In the genomic region with DNA sequence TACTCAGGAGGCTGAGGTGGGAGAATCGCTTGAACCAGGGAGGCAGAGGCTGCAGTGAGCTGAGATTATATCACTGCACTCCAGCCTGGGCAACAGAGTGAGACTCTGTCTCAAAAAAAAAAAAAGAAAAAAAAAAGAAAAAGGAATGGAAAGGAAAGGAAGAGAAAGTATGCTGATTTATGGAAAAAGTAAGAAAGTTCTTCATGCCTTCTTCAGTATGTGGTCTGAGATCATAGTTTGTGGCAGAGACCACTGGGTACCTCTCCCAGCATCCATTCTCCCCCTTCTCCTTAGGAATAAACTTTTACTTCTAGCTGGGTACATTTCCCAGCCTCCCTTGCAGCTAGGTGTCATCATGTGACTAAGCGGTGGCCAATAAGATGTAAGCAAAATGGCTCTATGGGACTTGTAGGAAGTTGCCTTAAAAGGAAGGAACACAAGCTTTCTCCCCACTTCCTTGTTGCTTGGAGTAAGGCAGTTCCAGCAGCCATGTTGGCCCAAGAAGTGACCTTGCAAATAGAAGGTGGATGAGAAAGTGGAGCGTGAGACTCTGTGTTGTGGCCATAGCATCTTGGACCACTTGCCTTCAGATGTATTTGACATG, we compare ENCODE assay signal across 29 cellular contexts. TPM values are rescaled to one million over a fixed set of nuclear protein-coding genes. Genes with fewer than 3 reads are reported as not detected.
DNase-seq lines count a peak whose midpoint lies in the region; ATAC-seq and TF ChIP-seq lines count a peak whose summit lies in the region.
"Had no signal": no experiment of that assay in that cellular context is flagged by ENCODE, and none has a peak within 500 bp of the region (broad histone marks: within the 10 kb centered on the region; RNA-seq: fewer than 3 reads in every experiment).

No MANE protein-coding gene starts in this region.

- no peaks in the 10 kb centered on the region for H3K36me3 Mint-ChIP-seq in activated naive CD4-positive, alpha-beta T cell treated with anti-CD3 and anti-CD28 coated beads for 36 hours (ENCODE audit: low read depth)
- H3K36me3 Mint-ChIP-seq in activated naive CD4-positive, alpha-beta T cell treated with anti-CD3 and anti-CD28 coated beads, Interleukin-2, amount 10 ng/mL, durations not matched to agents 7 days and 5 days = no peaks in the 10 kb centered on the region
- H3K36me3 Mint-ChIP-seq in activated CD8-positive, alpha-beta T cell treated with anti-CD3 and anti-CD28 coated beads for 36 hours (ENCODE audit: low read depth) = no peaks in the 10 kb centered on the region
- no peaks in the 10 kb centered on the region for H3K36me3 Mint-ChIP-seq in activated T-cell treated with anti-CD3 and anti-CD28 coated beads, Interleukin-2, amount 50 U/mL, for 4 hours (ENCODE audit: insufficient read depth)
- H3K36me3 Mint-ChIP-seq in activated CD4-positive, alpha-beta T cell treated with anti-CD3 and anti-CD28 coated beads for 36 hours (ENCODE audit: low read depth) = no peaks in the 10 kb centered on the region
- H3K36me3 Mint-ChIP-seq: brain; CD8-positive, alpha-beta memory T cell had no signal

- peaks cover 5% of the 10 kb centered on the region for H3K9me3 Mint-ChIP-seq in activated naive CD4-positive, alpha-beta T cell treated with anti-CD3 and anti-CD28 coated beads for 36 hours
- peaks cover 11% of the 10 kb centered on the region for H3K9me3 Mint-ChIP-seq in activated naive CD4-positive, alpha-beta T cell treated with anti-CD3 and anti-CD28 coated beads, Interleukin-2, amount 10 ng/mL, durations not matched to agents 7 days and 5 days
- peaks cover 2% of the 10 kb centered on the region for H3K9me3 Mint-ChIP-seq in activated CD8-positive, alpha-beta T cell treated with anti-CD3 and anti-CD28 coated beads for 36 hours
- no peaks in the 10 kb centered on the region for H3K9me3 Mint-ChIP-seq in activated T-cell treated with anti-CD3 and anti-CD28 coated beads, Interleukin-2, amount 50 U/mL, for 4 hours
- H3K9me3 Mint-ChIP-seq in activated CD4-positive, alpha-beta T cell treated with anti-CD3 and anti-CD28 coated beads for 36 hours (ENCODE audit: low read depth) = peaks cover 3% of the 10 kb centered on the region

- H3K27ac Mint-ChIP-seq in activated naive CD4-positive, alpha-beta T cell treated with anti-CD3 and anti-CD28 coated beads for 36 hours = no peak overlapping the region
- H3K27ac Mint-ChIP-seq in activated naive CD4-positive, alpha-beta T cell treated with anti-CD3 and anti-CD28 coated beads, Interleukin-2, amount 10 ng/mL, durations not matched to agents 7 days and 5 days = no peak overlapping the region
- no peak overlapping the region for H3K27ac Mint-ChIP-seq in activated CD8-positive, alpha-beta T cell treated with anti-CD3 and anti-CD28 coated beads for 36 hours
- no peak overlapping the region for H3K27ac Mint-ChIP-seq in activated CD4-positive, alpha-beta T cell treated with anti-CD3 and anti-CD28 coated beads for 36 hours
- H3K27ac Mint-ChIP-seq: brain; stimulated activated naive CD8-positive, alpha-beta T cell treated with anti-CD3 and anti-CD28 coated beads, Interleukin-15, amount 100 ng/mL, for 72 hours had no signal

- no peaks in the 10 kb centered on the region for H3K27me3 Mint-ChIP-seq in activated naive CD4-positive, alpha-beta T cell treated with anti-CD3 and anti-CD28 coated beads for 36 hours (ENCODE audit: low read depth)
- peaks cover 18% of the 10 kb centered on the region for H3K27me3 Mint-ChIP-seq in activated naive CD4-positive, alpha-beta T cell treated with anti-CD3 and anti-CD28 coated beads, Interleukin-2, amount 10 ng/mL, durations not matched to agents 7 days and 5 days
- no peaks in the 10 kb centered on the region for H3K27me3 Mint-ChIP-seq in activated CD8-positive, alpha-beta T cell treated with anti-CD3 and anti-CD28 coated beads for 36 hours
- no peaks in the 10 kb centered on the region for H3K27me3 Mint-ChIP-seq in activated T-cell treated with anti-CD3 and anti-CD28 coated beads, Interleukin-2, amount 50 U/mL, for 4 hours (ENCODE audit: low read depth)
- H3K27me3 Mint-ChIP-seq in activated CD4-positive, alpha-beta T cell treated with anti-CD3 and anti-CD28 coated beads for 36 hours = no peaks in the 10 kb centered on the region
- H3K27me3 Mint-ChIP-seq: stimulated activated naive CD8-positive, alpha-beta T cell treated with anti-CD3 and anti-CD28 coated beads, Interleukin-15, amount 100 ng/mL, for 72 hours had no signal

- no peak for TF ChIP-seq POLR2A in NB4 (IDR thresholded peaks at IDR 0.05; ENCODE audit: extremely low read depth, insufficient read length)

- POLR2A ChIA-PET in activated CD8-positive, alpha-beta T cell treated with anti-CD3 and anti-CD28 coated beads for 36 hours (lab: Charles Lee) = interaction anchor here (0.7 kb wide), 1 partner anchor 35 kb away, joined by 3 read pairs; no protein-coding TSS in a partner anchor
- POLR2A ChIA-PET in activated CD4-positive, alpha-beta T cell treated with anti-CD3 and anti-CD28 coated beads for 36 hours (lab: Charles Lee) = no interaction called here

- intact Hi-C loops in activated naive CD4-positive, alpha-beta T cell treated with anti-CD3 and anti-CD28 coated beads for 36 hours (cut with micrococcal nuclease) = no loop called here
- intact Hi-C loops in activated CD8-positive, alpha-beta T cell treated with anti-CD3 and anti-CD28 coated beads for 36 hours (cut with micrococcal nuclease) = no loop called here
- intact Hi-C loops in activated CD4-positive, alpha-beta T cell treated with anti-CD3 and anti-CD28 coated beads for 36 hours (cut with DNase I, micrococcal nuclease) = no loop called here

- CTCF ChIA-PET in activated naive CD4-positive, alpha-beta T cell treated with anti-CD3 and anti-CD28 coated beads for 36 hours (lab: Charles Lee) = interaction anchor here (0.6 kb wide), 1 partner anchor 38 kb away, joined by 3 read pairs; no protein-coding TSS in a partner anchor
- CTCF ChIA-PET in activated naive CD4-positive, alpha-beta T cell treated with anti-CD3 and anti-CD28 coated beads, Interleukin-2, amount 10 ng/mL, durations not matched to agents 7 days and 5 days (lab: Charles Lee) = interaction anchor here (1.3 kb wide), 1 partner anchor 167 kb away, joined by 3 read pairs; no protein-coding TSS in a partner anchor
- CTCF ChIA-PET in activated CD8-positive, alpha-beta T cell treated with anti-CD3 and anti-CD28 coated beads for 36 hours (lab: Charles Lee) = interaction anchor here (1.2 to 1.4 kb wide), 3 partner anchors 20 to 79 kb away, joined by 3 to 6 read pairs (median 3); no protein-coding TSS in a partner anchor
- CTCF ChIA-PET in activated CD4-positive, alpha-beta T cell treated with anti-CD3 and anti-CD28 coated beads for 36 hours (lab: Charles Lee) = interaction anchor here (1.0 kb wide), 1 partner anchor 167 kb away, joined by 4 read pairs; no protein-coding TSS in a partner anchor

- H3K4me3 ChIP-seq in NB4 (ENCODE audit: low read depth, low read length) = no peak overlapping the region
- H3K4me3 ChIP-seq: dorsolateral prefrontal cortex, left lung, smooth muscle cell, thyroid gland, vagina had no signal

- DNase-seq in activated naive CD4-positive, alpha-beta T cell treated with anti-CD3 and anti-CD28 coated beads for 36 hours = peak; percentile 12
- DNase-seq in activated naive CD4-positive, alpha-beta T cell treated with anti-CD3 and anti-CD28 coated beads, Interleukin-2, amount 10 ng/mL, durations not matched to agents 7 days and 5 days = no peak
- DNase-seq in NB4 (ENCODE audit: low read depth) (peak; percentile 52), NCI-H146 treated with DMSO at 0.1 percent for 48 hours (lab: John Stamatoyannopoulos, UW; ENCODE audit: unreplicated experiment) (no peak)
- peak; percentile 35 for DNase-seq in activated CD8-positive, alpha-beta T cell treated with anti-CD3 and anti-CD28 coated beads for 36 hours
- no peak for DNase-seq in activated T-cell treated with anti-CD3 and anti-CD28 coated beads, Interleukin-2, amount 50 U/mL, for 4 hours
- DNase-seq in activated CD4-positive, alpha-beta T cell treated with anti-CD3 and anti-CD28 coated beads for 36 hours = no peak
- DNase-seq: activated CD4-positive, alpha-beta T cell treated with anti-CD3 and anti-CD28 coated beads, Interleukin-2, amount 50 U/mL, for 48 hours; activated CD4-positive, CD25-positive, alpha-beta regulatory T cell; activated gamma-delta T cell treated with Interleukin-2 at 50 U/mL for 16 hours; CD8-positive, alpha-beta memory T cell; DMS53; dorsolateral prefrontal cortex; GDM1; hypothalamus; left lung; mesenchymal stem cell; NCI-H1417; NCI-H748 treated with DMSO at 0.1 percent for 48 hours; stimulated activated CD4-positive, alpha-beta T cell treated with anti-CD3 and anti-CD28 coated beads, Interleukin-1b, Interleukin-23, amount 100 ng/mL, for 48 hours; stimulated activated CD8-positive, alpha-beta memory T cell treated with anti-CD3 and anti-CD28 coated beads, Interleukin-4, amount 100 ng/mL, for 48 hours; stimulated activated naive CD8-positive, alpha-beta T cell treated with anti-CD3 and anti-CD28 coated beads, Interleukin-15, amount 100 ng/mL, for 72 hours; thyroid gland had no signal

- no peak for TF ChIP-seq CTCF in NB4 (IDR thresholded peaks at IDR 0.05; ENCODE audit: low read depth, low read length)
- no peak for TF ChIP-seq CTCF in activated CD8-positive, alpha-beta T cell treated with anti-CD3 and anti-CD28 coated beads for 36 hours (IDR thresholded peaks at IDR 0.05)

- no peak overlapping the region for H3K4me3 Mint-ChIP-seq in activated naive CD4-positive, alpha-beta T cell treated with anti-CD3 and anti-CD28 coated beads for 36 hours
- H3K4me3 Mint-ChIP-seq in activated naive CD4-positive, alpha-beta T cell treated with anti-CD3 and anti-CD28 coated beads, Interleukin-2, amount 10 ng/mL, durations not matched to agents 7 days and 5 days = no peak overlapping the region
- no peak overlapping the region for H3K4me3 Mint-ChIP-seq in activated CD8-positive, alpha-beta T cell treated with anti-CD3 and anti-CD28 coated beads for 36 hours
- H3K4me3 Mint-ChIP-seq in activated T-cell treated with anti-CD3 and anti-CD28 coated beads, Interleukin-2, amount 50 U/mL, for 4 hours = no peak overlapping the region
- no peak overlapping the region for H3K4me3 Mint-ChIP-seq in activated CD4-positive, alpha-beta T cell treated with anti-CD3 and anti-CD28 coated beads for 36 hours
- H3K4me3 Mint-ChIP-seq: brain; CD8-positive, alpha-beta memory T cell; neural crest cell; stimulated activated naive CD8-positive, alpha-beta T cell treated with anti-CD3 and anti-CD28 coated beads, Interleukin-15, amount 100 ng/mL, for 72 hours had no signal

- no peaks in the 10 kb centered on the region for H3K4me1 Mint-ChIP-seq in activated naive CD4-positive, alpha-beta T cell treated with anti-CD3 and anti-CD28 coated beads for 36 hours (ENCODE audit: low read depth)
- H3K4me1 Mint-ChIP-seq in activated naive CD4-positive, alpha-beta T cell treated with anti-CD3 and anti-CD28 coated beads, Interleukin-2, amount 10 ng/mL, durations not matched to agents 7 days and 5 days = no peaks in the 10 kb centered on the region
- no peaks in the 10 kb centered on the region for H3K4me1 Mint-ChIP-seq in activated CD8-positive, alpha-beta T cell treated with anti-CD3 and anti-CD28 coated beads for 36 hours (ENCODE audit: low read depth)
- H3K4me1 Mint-ChIP-seq in activated T-cell treated with anti-CD3 and anti-CD28 coated beads, Interleukin-2, amount 50 U/mL, for 4 hours (ENCODE audit: low read depth) = no peaks in the 10 kb centered on the region
- no peaks in the 10 kb centered on the region for H3K4me1 Mint-ChIP-seq in activated CD4-positive, alpha-beta T cell treated with anti-CD3 and anti-CD28 coated beads for 36 hours
- H3K4me1 Mint-ChIP-seq: brain; CD8-positive, alpha-beta memory T cell; neural crest cell; stimulated activated naive CD8-positive, alpha-beta T cell treated with anti-CD3 and anti-CD28 coated beads, Interleukin-15, amount 100 ng/mL, for 72 hours had no signal

- no peak for ATAC-seq in activated CD8-positive, alpha-beta T cell treated with anti-CD3 and anti-CD28 coated beads for 36 hours
- ATAC-seq in activated T-cell treated with anti-CD3 and anti-CD28 coated beads, Interleukin-2, amount 50 U/mL, for 4 hours = no peak
- no peak for ATAC-seq in GM21528 (IDR thresholded peaks at IDR 0.05; ENCODE audit: low FRiP score, unreplicated experiment)
- ATAC-seq in activated CD4-positive, alpha-beta T cell treated with anti-CD3 and anti-CD28 coated beads for 36 hours = no peak
- ATAC-seq: HCT116; left lung; stimulated activated naive CD8-positive, alpha-beta T cell treated with anti-CD3 and anti-CD28 coated beads, Interleukin-15, amount 100 ng/mL, for 72 hours had no signal

RNA-seq across cellular contexts. Expression of gene XPO6, which starts 26.1 kb away (rescaled TPM):
- total RNA-seq in activated naive CD4-positive, alpha-beta T cell treated with anti-CD3 and anti-CD28 coated beads for 36 hours = 100 to 1,000 TPM; 215 to 229 TPM
- total RNA-seq in activated CD8-positive, alpha-beta T cell treated with anti-CD3 and anti-CD28 coated beads for 36 hours = 100 to 1,000 TPM; 250 to 253 TPM
- total RNA-seq in activated T-cell treated with anti-CD3 and anti-CD28 coated beads, Interleukin-2, amount 50 U/mL, for 4 hours = 100 to 1,000 TPM; 291 to 305 (median 303) TPM
- 100 to 1,000 TPM; 241 to 368 TPM for total RNA-seq in activated CD4-positive, alpha-beta T cell treated with anti-CD3 and anti-CD28 coated beads for 36 hours

RNA-seq across cellular contexts. Expression of gene SBK1, which starts 54.5 kb away (rescaled TPM):
- 1 to 10 TPM; 2.8 to 3.4 TPM for total RNA-seq in activated naive CD4-positive, alpha-beta T cell treated with anti-CD3 and anti-CD28 coated beads for 36 hours
- 10 to 100 TPM; 35.3 to 35.9 TPM for total RNA-seq in activated CD8-positive, alpha-beta T cell treated with anti-CD3 and anti-CD28 coated beads for 36 hours
- total RNA-seq in activated T-cell treated with anti-CD3 and anti-CD28 coated beads, Interleukin-2, amount 50 U/mL, for 4 hours = 1 to 10 TPM; 1.4 to 1.5 (median 1.5) TPM
- 1 to 10 TPM; 6.5 to 6.6 TPM for total RNA-seq in activated CD4-positive, alpha-beta T cell treated with anti-CD3 and anti-CD28 coated beads for 36 hours

Comparison
In these comparisons a context has a peak if more than half of its experiments do, and no peak if none do; other contexts are left out.
1. DNase-seq: peak in activated naive CD4-positive, alpha-beta T cell treated with anti-CD3 and anti-CD28 coated beads for 36 hours (single experiment), NB4 (single experiment) and activated CD8-positive, alpha-beta T cell treated with anti-CD3 and anti-CD28 coated beads for 36 hours (single experiment); none in activated naive CD4-positive, alpha-beta T cell treated with anti-CD3 and anti-CD28 coated beads, Interleukin-2, amount 10 ng/mL, durations not matched to agents 7 days and 5 days (single experiment), activated T-cell treated with anti-CD3 and anti-CD28 coated beads, Interleukin-2, amount 50 U/mL, for 4 hours (single experiment), activated CD4-positive, alpha-beta T cell treated with anti-CD3 and anti-CD28 coated beads for 36 hours (single experiment) and NCI-H146 treated with DMSO at 0.1 percent for 48 hours (single experiment).
2. RNA of gene SBK1, which starts 54.5 kb away (total RNA-seq): 35.3 to 35.9 TPM in activated CD8-positive, alpha-beta T cell treated with anti-CD3 and anti-CD28 coated beads for 36 hours; 6.5 to 6.6 TPM in activated CD4-positive, alpha-beta T cell treated with anti-CD3 and anti-CD28 coated beads for 36 hours, 2.8 to 3.4 TPM in activated naive CD4-positive, alpha-beta T cell treated with anti-CD3 and anti-CD28 coated beads for 36 hours and 1.4 to 1.5 TPM in activated T-cell treated with anti-CD3 and anti-CD28 coated beads, Interleukin-2, amount 50 U/mL, for 4 hours; every median in the first group is over 4 times any median in the second.